ENCODE assay signal across 25 cellular contexts in genomic region chr14:79018846-79019245, GRCh38.
DNase-seq lines count a peak whose midpoint lies in the region; ATAC-seq, FAIRE-seq and TF ChIP-seq lines count a peak whose summit lies in the region.
"Had no signal": no experiment of that assay in that cellular context is flagged by ENCODE, and none has a peak within 500 bp of the region (broad histone marks: within the 10 kb centered on the region; RNA-seq: fewer than 3 reads in every experiment).

No MANE protein-coding gene starts in this region.

- peak; percentile 93 for FAIRE-seq in keratinocyte (lab: Jason Lieb, UNC)

- no peak overlapping the region for H3K4me3 ChIP-seq in cardiac fibroblast (replicated peaks in 1 of 2; ENCODE audit: low read depth in 2 of 2, low read length in 2 of 2)
- H3K4me3 ChIP-seq in keratinocyte (ENCODE audit: control insufficient read depth in 2 of 3, extremely low read depth in 1 of 3, insufficient read depth in 2 of 3, low read depth in 1 of 3, low read length in 3 of 3) = no peak overlapping the region
- no peak overlapping the region for H3K4me3 ChIP-seq in lower lobe of right lung
- no peak overlapping the region for H3K4me3 ChIP-seq in A673 (ENCODE audit: low read depth, low read length, poor library complexity, severe bottlenecking)
- H3K4me3 ChIP-seq: mucosa of descending colon, neural progenitor cell, right atrium auricular region, SJSA1, upper lobe of right lung had no signal

- DNase-seq in AG20443 (ENCODE audit: low spot score) (peak; percentile 30), M059J (ENCODE audit: low read depth) (peak; percentile 46), cardiac fibroblast (ENCODE audit: low read depth in 2 of 2) (peak; percentile 24 to 71), keratinocyte (ENCODE audit: low read depth, low spot score) (peak; percentile 50), lower lobe of right lung (no peak), A673 (ENCODE audit: low spot score) (no peak)
- DNase-seq: activated naive CD8-positive, alpha-beta T cell treated with anti-CD3 and anti-CD28 coated beads, Interleukin-2, amount 50 U/mL, for 24 hours; central memory CD4-positive, alpha-beta T cell; COR-L47; effector CD4-positive, alpha-beta T cell; KBM-7; mucosa of descending colon; NCI-H1048; NCI-H2029 treated with DMSO at 0.1 percent for 48 hours; NCI-H510A treated with DMSO at 0.1 percent for 48 hours; stimulated activated naive CD8-positive, alpha-beta T cell treated with anti-CD3 and anti-CD28 coated beads, Interleukin-15, amount 100 ng/mL, for 72 hours; upper lobe of right lung had no signal

- no peak for ATAC-seq in lower lobe of right lung
- no peak for ATAC-seq in GM18858 (IDR thresholded peaks at IDR 0.05; ENCODE audit: unreplicated experiment)
- ATAC-seq in GM21786 (IDR thresholded peaks at IDR 0.05; ENCODE audit: unreplicated experiment) = no peak
- ATAC-seq: activated CD4-positive, CD25-positive, alpha-beta regulatory T cell treated with anti-CD3 and anti-CD28 coated beads, Interleukin-2, amount 50 U/mL, for 24 hours; activated naive CD8-positive, alpha-beta T cell treated with anti-CD3 and anti-CD28 coated beads, Interleukin-2, amount 50 U/mL, for 24 hours; HCT116; left lobe of liver; mucosa of descending colon; stimulated activated naive CD8-positive, alpha-beta T cell treated with anti-CD3 and anti-CD28 coated beads, Interleukin-15, amount 100 ng/mL, for 72 hours; upper lobe of right lung had no signal

- no peaks in the 10 kb centered on the region for H3K9me1 ChIP-seq in keratinocyte (ENCODE audit: control insufficient read depth, extremely low read depth, insufficient read depth, low read length)

- CTCF ChIA-PET in A673 (lab: Charles Lee) = no interaction called here

- H3K27ac ChIP-seq in keratinocyte (ENCODE audit: control insufficient read depth, insufficient read depth, low read length) = no peak overlapping the region
- no peak overlapping the region for H3K27ac ChIP-seq in lower lobe of right lung
- H3K27ac ChIP-seq in A673 (ENCODE audit: low read depth, low read length, poor library complexity, severe bottlenecking) = no peak overlapping the region
- H3K27ac ChIP-seq: neural progenitor cell, right atrium auricular region, SJSA1, upper lobe of right lung had no signal

- no peaks in the 10 kb centered on the region for H3K9me3 ChIP-seq in keratinocyte (ENCODE audit: control insufficient read depth, low read depth, low read length)
- no peaks in the 10 kb centered on the region for H3K9me3 ChIP-seq in lower lobe of right lung
- H3K9me3 ChIP-seq in A673 (ENCODE audit: low read depth, low read length, poor library complexity, severe bottlenecking) = no peaks in the 10 kb centered on the region
- H3K9me3 ChIP-seq: mucosa of descending colon, right atrium auricular region, upper lobe of right lung had no signal

- intact Hi-C loops in lower lobe of right lung (cut with DNase I) (no loop called here), A673 (cut with micrococcal nuclease; ENCODE audit: unreplicated experiment) (loop anchor here (10.0 kb wide), 1 partner anchor 1036 kb away; no protein-coding TSS in a partner anchor)

- no TSS peak for BruUV-seq in A673 (replicated peaks; lab: Mats Ljungman, UMichigan)

- no peaks in the 10 kb centered on the region for H3K79me2 ChIP-seq in keratinocyte (ENCODE audit: control insufficient read depth, insufficient read depth, low read length)

- no peak overlapping the region for H3K9ac ChIP-seq in keratinocyte (ENCODE audit: control insufficient read depth, extremely low read depth, insufficient read depth, low read length)
- H3K9ac ChIP-seq: neural progenitor cell had no signal

- H3K4me1 ChIP-seq in keratinocyte (ENCODE audit: control insufficient read depth, extremely low read depth, insufficient read depth, low read length) (peaks cover 13% of the 10 kb centered on the region), lower lobe of right lung (no peaks in the 10 kb centered on the region), A673 (ENCODE audit: insufficient read depth, low read length, poor library complexity, severe bottlenecking) (no peaks in the 10 kb centered on the region)
- H3K4me1 ChIP-seq: neural progenitor cell, right atrium auricular region, upper lobe of right lung had no signal

- no peak overlapping the region for H2AFZ ChIP-seq in keratinocyte (ENCODE audit: control insufficient read depth, low read length)
- H2AFZ ChIP-seq: neural progenitor cell had no signal

- TF ChIP-seq CTCF in cardiac fibroblast (IDR thresholded peaks at IDR 0.05; ENCODE audit: low read depth, low read length) = no peak
- TF ChIP-seq CTCF in keratinocyte (optimal IDR thresholded peaks at IDR 0.05 in 1 of 3, IDR thresholded peaks at IDR 0.05 in 1 of 3, conservative IDR thresholded peaks at IDR 0.05 in 1 of 3; ENCODE audit: extremely low read depth in 1 of 3, insufficient read depth in 2 of 3, low read length in 3 of 3) = no peak
- TF ChIP-seq CTCF in lower lobe of right lung (IDR thresholded peaks at IDR 0.05) = no peak
- no peak for TF ChIP-seq CTCF in A673 (conservative IDR thresholded peaks at IDR 0.05; ENCODE audit: low read depth, low read length)

- POLR2A ChIA-PET in A673 (lab: Charles Lee; ENCODE audit: low non-redundant PET) = no interaction called here

- H3K27me3 ChIP-seq in keratinocyte (ENCODE audit: control insufficient read depth, extremely low read depth, insufficient read depth, low read length) (no peaks in the 10 kb centered on the region), lower lobe of right lung (ENCODE audit: low read depth) (no peaks in the 10 kb centered on the region), A673 (replicated peaks; ENCODE audit: insufficient read depth, low read depth, low read length, poor library complexity) (no peaks in the 10 kb centered on the region)
- H3K27me3 ChIP-seq: neural progenitor cell, right atrium auricular region, SJSA1, upper lobe of right lung had no signal

- H4K20me1 ChIP-seq in keratinocyte (ENCODE audit: control insufficient read depth, extremely low read depth, insufficient read depth, low read length) = no peaks in the 10 kb centered on the region

- H3K4me2 ChIP-seq in keratinocyte (ENCODE audit: control insufficient read depth, extremely low read depth, insufficient read depth, low read depth, low read length) = no peak overlapping the region
- H3K4me2 ChIP-seq: neural progenitor cell had no signal

- H3K36me3 ChIP-seq in keratinocyte (ENCODE audit: control insufficient read depth in 2 of 2, extremely low read depth in 1 of 2, insufficient read depth in 2 of 2, low read length in 2 of 2) (no peaks in the 10 kb centered on the region), lower lobe of right lung (no peaks in the 10 kb centered on the region), A673 (ENCODE audit: insufficient read depth, low read length, poor library complexity, severe bottlenecking) (no peaks in the 10 kb centered on the region)
- H3K36me3 ChIP-seq: neural progenitor cell, right atrium auricular region, SJSA1, upper lobe of right lung had no signal

- dilution Hi-C loops in keratinocyte (cut with MboI; ENCODE audit: extremely low pct_ligation_motif_present, low sequenced_read_pairs) = no loop called here

Comparison
In these comparisons a context has a peak if more than half of its experiments do, and no peak if none do; other contexts are left out.
1. DNase-seq: peak in AG20443 (single experiment), M059J (single experiment), cardiac fibroblast (2 of 2) and keratinocyte (single experiment); none in lower lobe of right lung (single experiment) and A673 (single experiment).